ENCODE assay signal across 9 cellular contexts in the genomic region with DNA sequence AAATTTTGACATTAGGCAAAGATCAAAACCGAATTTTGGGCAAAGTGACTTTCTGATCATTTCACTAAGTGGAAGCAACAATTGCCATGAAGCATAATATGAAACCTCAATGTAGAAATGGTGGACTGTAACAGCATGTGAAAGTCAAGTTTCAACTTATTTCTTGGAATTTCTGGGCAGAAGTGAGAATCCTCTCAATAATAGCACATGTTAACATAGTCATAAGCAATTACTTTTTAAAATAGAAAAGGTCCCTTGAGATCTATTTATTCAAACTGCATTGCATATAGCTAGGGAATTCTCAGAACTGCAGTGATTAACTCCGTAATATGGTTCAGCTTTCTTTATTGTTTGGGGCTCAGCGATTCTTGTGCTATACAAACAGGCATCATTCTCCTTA.
"Had no signal": no experiment of that assay in that cellular context is flagged by ENCODE, and none has a peak within 500 bp of the region (broad histone marks: within the 10 kb centered on the region; RNA-seq: fewer than 3 reads in every experiment).

No MANE protein-coding gene starts in this region.

- H3K9me3 ChIP-seq: HAP-1 had no signal

- H3K4me1 Mint-ChIP-seq: GM23338 had no signal

- H3K27me3 Mint-ChIP-seq: IgD-negative memory B cell had no signal

- H3K4me3 Mint-ChIP-seq: GM23338, HFFc6, IgD-negative memory B cell had no signal

- ATAC-seq: GM23338, HCT116, HepG2 had no signal

- H3K27ac ChIP-seq: HL-60 had no signal

- H3K36me3 ChIP-seq: HAP-1 had no signal

- H3K27ac Mint-ChIP-seq: GM23338, HFFc6, IgD-negative memory B cell had no signal

- H3K9me3 Mint-ChIP-seq: GM23338, HFFc6, IgD-negative memory B cell had no signal

- DNase-seq: H7, HFFc6, KG1 had no signal

- H3K4me2 ChIP-seq: GM23338 had no signal

- H2AFZ ChIP-seq: GM23338 had no signal

- H3K4me1 ChIP-seq: HAP-1 had no signal

- H3K4me3 ChIP-seq: GM23338, HAP-1 had no signal
